Comparison of ENCODE assay signal across 1 cellular context in genomic region chr7:128274890-128275603, GRCh38.
TF ChIP-seq lines count a peak whose summit lies in the region.

No MANE protein-coding gene starts in this region.

TF ChIP-seq in HepG2, 621 proteins besides CTCF, POLR2A, EP300 and RAD21 (continued from another document and continues in another):
- TF ChIP-seq ARID5B (CRISPR knock-in tag; IDR thresholded peaks at IDR 0.05) (peak; percentile 20; the same call in 1 of the 2 replicates), IKZF1 (IDR thresholded peaks at IDR 0.05) (no peak), HNF4A (CRISPR knock-in tag; IDR thresholded peaks at IDR 0.05) (peak; percentile 94), TEAD3 (CRISPR knock-in tag; optimal IDR thresholded peaks at IDR 0.05; ENCODE audit: borderline replicate concordance) (peak; percentile 6), ZBED4 (CRISPR knock-in tag; IDR thresholded peaks at IDR 0.05; ENCODE audit: borderline replicate concordance) (peak; percentile 72; the same call in 1 of the 2 replicates), ZNF709 (CRISPR knock-in tag; IDR thresholded peaks at IDR 0.05) (0 out of 2 replicates have a peak, but pooled peaks have one; percentile 65), ZNF574 (CRISPR knock-in tag; IDR thresholded peaks at IDR 0.05) (no peak), ZNF292 (CRISPR knock-in tag; IDR thresholded peaks at IDR 0.05; ENCODE audit: borderline replicate concordance, low read depth) (no peak), MED1 (CRISPR knock-in tag; IDR thresholded peaks at IDR 0.05) (peak; percentile 31; the same call in 1 of the 2 replicates), NR2F1 (CRISPR knock-in tag; IDR thresholded peaks at IDR 0.05) (0 out of 4 replicates have a peak, but pooled peaks of 1 of the 2 experiments have one; percentile 10), GATAD2A (CRISPR knock-in tag; IDR thresholded peaks at IDR 0.05) (0 out of 2 replicates have a peak, but pooled peaks have one; percentile 34), RARA (CRISPR knock-in tag; IDR thresholded peaks at IDR 0.05) (peak; percentile 64), PATZ1 (CRISPR knock-in tag; IDR thresholded peaks at IDR 0.05) (peak; percentile 13; the same call in 1 of the 2 replicates), CEBPB (IDR thresholded peaks at IDR 0.05; ENCODE audit: borderline replicate concordance, low read depth, low read length) (peak; percentile 46; the same call in 1 of the 2 replicates), ZMYM4 (CRISPR knock-in tag; IDR thresholded peaks at IDR 0.05) (0 out of 2 replicates have a peak, but pooled peaks have one; percentile 36), ZNF644 (CRISPR knock-in tag; IDR thresholded peaks at IDR 0.05; ENCODE audit: low read depth) (peak; percentile 58; the same call in 1 of the 2 replicates), E2F5 (CRISPR knock-in tag; conservative IDR thresholded peaks at IDR 0.05) (no peak), ZNF224 (CRISPR knock-in tag; IDR thresholded peaks at IDR 0.05) (no peak), NR2F6 (IDR thresholded peaks at IDR 0.05) (0 out of 2 replicates have a peak, but pooled peaks have one; percentile 17), NR2F6 (CRISPR knock-in tag; IDR thresholded peaks at IDR 0.05) (peak; percentile 15; the same call in 1 of the 2 replicates), KAT8 (CRISPR knock-in tag; IDR thresholded peaks at IDR 0.05) (no peak), HOXA3 (CRISPR knock-in tag; IDR thresholded peaks at IDR 0.05) (no peak; the same call in 1 of the 2 replicates), ZNF691 (CRISPR knock-in tag; IDR thresholded peaks at IDR 0.05; ENCODE audit: borderline replicate concordance, low read depth) (no peak), ZFP1 (CRISPR knock-in tag; IDR thresholded peaks at IDR 0.05) (no peak), KAT2B (IDR thresholded peaks at IDR 0.05; ENCODE audit: borderline replicate concordance, low read depth, low read length) (no peak), FOXO1 (CRISPR knock-in tag; IDR thresholded peaks at IDR 0.05) (no peak), SALL1 (CRISPR knock-in tag; IDR thresholded peaks at IDR 0.05) (peak; percentile 53), ASH2L (IDR thresholded peaks at IDR 0.05; ENCODE audit: insufficient read length, low read depth, low read length) (peak; percentile 27), KAT7 (CRISPR knock-in tag; IDR thresholded peaks at IDR 0.05; ENCODE audit: borderline replicate concordance) (no peak), ETS1 (CRISPR knock-in tag; IDR thresholded peaks at IDR 0.05) (no peak), DBP (CRISPR knock-in tag; IDR thresholded peaks at IDR 0.05; ENCODE audit: not compliant biosample characterization) (no peak), BCL6 (CRISPR knock-in tag; IDR thresholded peaks at IDR 0.05) (peak; percentile 45; the same call in 1 of the 2 replicates), ZNF614 (CRISPR knock-in tag; IDR thresholded peaks at IDR 0.05; ENCODE audit: borderline replicate concordance) (no peak), ZNF670 (CRISPR knock-in tag; IDR thresholded peaks at IDR 0.05; ENCODE audit: borderline replicate concordance) (0 out of 2 replicates have a peak, but pooled peaks have one; percentile 33), CENPBD1 (CRISPR knock-in tag; IDR thresholded peaks at IDR 0.05; ENCODE audit: borderline replicate concordance, low read depth) (no peak), ZNF331 (CRISPR knock-in tag; IDR thresholded peaks at IDR 0.05) (peak; percentile 17; the same call in 1 of the 2 replicates), CENPT (CRISPR knock-in tag; IDR thresholded peaks at IDR 0.05; ENCODE audit: low read depth) (no peak), ZNF512 (CRISPR knock-in tag; IDR thresholded peaks at IDR 0.05) (no peak), ZNF446 (CRISPR knock-in tag; IDR thresholded peaks at IDR 0.05) (0 out of 2 replicates have a peak, but pooled peaks have one; percentile 41), HNF4G (IDR thresholded peaks at IDR 0.05; ENCODE audit: borderline replicate concordance, low read depth, low read length) (peak; percentile 67), HNF4G (CRISPR knock-in tag; IDR thresholded peaks at IDR 0.05; ENCODE audit: borderline replicate concordance, low read depth) (0 out of 2 replicates have a peak, but pooled peaks have one; percentile 28), ZMYM3 (CRISPR knock-in tag; IDR thresholded peaks at IDR 0.05) (peak; percentile 19; the same call in 1 of the 2 replicates), ESRRA (CRISPR knock-in tag; IDR thresholded peaks at IDR 0.05; ENCODE audit: low read depth) (peak; percentile 88)
